In genomic region chr2:216003876-216004275, GRCh38 we compare ENCODE assay signal across 24 cellular contexts. TPM values are rescaled to one million over a fixed set of nuclear protein-coding genes. Genes with fewer than 3 reads are reported as not detected.
DNase-seq lines count a peak whose midpoint lies in the region; ATAC-seq and TF ChIP-seq lines count a peak whose summit lies in the region.
"Had no signal": no experiment of that assay in that cellular context is flagged by ENCODE, and none has a peak within 500 bp of the region (broad histone marks: within the 10 kb centered on the region; RNA-seq: fewer than 3 reads in every experiment).

No MANE protein-coding gene starts in this region.

- TF ChIP-seq RAD21 in liver (IDR thresholded peaks at IDR 0.05): no peak

- no peaks in the 10 kb centered on the region for H3K9me3 Mint-ChIP-seq in T-helper 1 cell treated with Interleukin-12 subunit alpha and Interleukin-12 subunit beta and Interleukin-4 antibody, amounts not matched to agents 30 μg/mL and 1 μg/mL, for 36 hours
- no peaks in the 10 kb centered on the region for H3K9me3 Mint-ChIP-seq in CD4-positive, CD25-positive, alpha-beta regulatory T cell
- H3K9me3 Mint-ChIP-seq in activated T-helper 1 cell treated with anti-CD3 and anti-CD28 coated beads, Interleukin-12 subunit alpha, Interleukin-12 subunit beta, Interleukin-2, Interleukin-4 antibody, amounts not matched to agents 30 ng/mL and 10 ng/mL and 1 ng/mL, durations not matched to agents 14 hours and 24 hours and 36 hours: no peaks in the 10 kb centered on the region
- H3K9me3 Mint-ChIP-seq: WTC11 had no signal

- no peak for TF ChIP-seq POLR2A in erythroblast (IDR thresholded peaks at IDR 0.05; ENCODE audit: low read length)

- no peaks in the 10 kb centered on the region for H3K27me3 Mint-ChIP-seq in T-helper 1 cell treated with Interleukin-12 subunit alpha and Interleukin-12 subunit beta and Interleukin-4 antibody, amounts not matched to agents 30 μg/mL and 1 μg/mL, for 36 hours (ENCODE audit: low read depth)
- no peaks in the 10 kb centered on the region for H3K27me3 Mint-ChIP-seq in CD4-positive, CD25-positive, alpha-beta regulatory T cell
- no peaks in the 10 kb centered on the region for H3K27me3 Mint-ChIP-seq in activated T-helper 1 cell treated with anti-CD3 and anti-CD28 coated beads, Interleukin-12 subunit alpha, Interleukin-12 subunit beta, Interleukin-2, Interleukin-4 antibody, amounts not matched to agents 30 ng/mL and 10 ng/mL and 1 ng/mL, durations not matched to agents 14 hours and 24 hours and 36 hours (ENCODE audit: insufficient read depth)

- intact Hi-C loops in activated T-helper 1 cell treated with anti-CD3 and anti-CD28 coated beads, Interleukin-12 subunit alpha, Interleukin-12 subunit beta, Interleukin-2, Interleukin-4 antibody, amounts not matched to agents 30 ng/mL and 10 ng/mL and 1 ng/mL, durations not matched to agents 14 hours and 24 hours and 36 hours (cut with micrococcal nuclease): loop anchor here (2.0 kb wide), 1 partner anchor 21 kb away; no protein-coding TSS in a partner anchor

- TF ChIP-seq CTCF in liver (IDR thresholded peaks at IDR 0.05; ENCODE audit: low read depth, low read length, missing input control): no peak

- H3K4me3 Mint-ChIP-seq in T-helper 1 cell treated with Interleukin-12 subunit alpha and Interleukin-12 subunit beta and Interleukin-4 antibody, amounts not matched to agents 30 μg/mL and 1 μg/mL, for 36 hours: peak overlapping the region; percentile 26
- H3K4me3 Mint-ChIP-seq in CD4-positive, CD25-positive, alpha-beta regulatory T cell: peak overlapping the region in 1 of 4 donors; percentile 15
- no peak overlapping the region for H3K4me3 Mint-ChIP-seq in activated T-helper 1 cell treated with anti-CD3 and anti-CD28 coated beads, Interleukin-12 subunit alpha, Interleukin-12 subunit beta, Interleukin-2, Interleukin-4 antibody, amounts not matched to agents 30 ng/mL and 10 ng/mL and 1 ng/mL, durations not matched to agents 14 hours and 24 hours and 36 hours
- H3K4me3 Mint-ChIP-seq: WTC11 had no signal

- peaks cover 4% of the 10 kb centered on the region for H3K36me3 Mint-ChIP-seq in T-helper 1 cell treated with Interleukin-12 subunit alpha and Interleukin-12 subunit beta and Interleukin-4 antibody, amounts not matched to agents 30 μg/mL and 1 μg/mL, for 36 hours (ENCODE audit: low read depth)
- peaks cover 14% of the 10 kb centered on the region for H3K36me3 Mint-ChIP-seq in CD4-positive, CD25-positive, alpha-beta regulatory T cell
- H3K36me3 Mint-ChIP-seq in activated T-helper 1 cell treated with anti-CD3 and anti-CD28 coated beads, Interleukin-12 subunit alpha, Interleukin-12 subunit beta, Interleukin-2, Interleukin-4 antibody, amounts not matched to agents 30 ng/mL and 10 ng/mL and 1 ng/mL, durations not matched to agents 14 hours and 24 hours and 36 hours (ENCODE audit: low read depth): no peaks in the 10 kb centered on the region
- H3K36me3 Mint-ChIP-seq: WTC11 had no signal

- no peaks in the 10 kb centered on the region for H3K9me3 ChIP-seq in CD4-positive, CD25-positive, alpha-beta regulatory T cell (ENCODE audit: control insufficient read depth in 2 of 2, low read length in 2 of 2)
- no peaks in the 10 kb centered on the region for H3K9me3 ChIP-seq in liver (ENCODE audit: control insufficient read depth in 4 of 4, low read length in 3 of 4)
- no peaks in the 10 kb centered on the region for H3K9me3 ChIP-seq in effector memory CD4-positive, alpha-beta T cell (ENCODE audit: control insufficient read depth, low read length)
- H3K9me3 ChIP-seq: sigmoid colon, SJCRH30 had no signal

- H3K27ac ChIP-seq in CD4-positive, CD25-positive, alpha-beta regulatory T cell (ENCODE audit: insufficient read depth, low read length, poor library complexity, severe bottlenecking): no peak overlapping the region
- H3K27ac ChIP-seq in liver (ENCODE audit: low read depth in 1 of 2, low read length in 2 of 2): no peak overlapping the region
- H3K27ac ChIP-seq in effector memory CD4-positive, alpha-beta T cell (ENCODE audit: insufficient read depth, low read length, poor library complexity, severe bottlenecking): no peak overlapping the region
- H3K27ac ChIP-seq: 22Rv1, sigmoid colon, SJCRH30 had no signal

- no peaks in the 10 kb centered on the region for H3K36me3 ChIP-seq in CD4-positive, CD25-positive, alpha-beta regulatory T cell (ENCODE audit: control insufficient read depth, insufficient read depth, low read length)
- H3K36me3 ChIP-seq in liver (ENCODE audit: control insufficient read depth in 4 of 4, insufficient read depth in 3 of 4, low read depth in 1 of 4, low read length in 3 of 4): peaks cover 0 to 19% (median 8%) of the 10 kb centered on the region in 4 donors
- no peaks in the 10 kb centered on the region for H3K36me3 ChIP-seq in effector memory CD4-positive, alpha-beta T cell (ENCODE audit: control insufficient read depth, insufficient read depth, low read length)
- H3K36me3 ChIP-seq: sigmoid colon, SJCRH30 had no signal

- H3K27ac Mint-ChIP-seq in T-helper 1 cell treated with Interleukin-12 subunit alpha and Interleukin-12 subunit beta and Interleukin-4 antibody, amounts not matched to agents 30 μg/mL and 1 μg/mL, for 36 hours: peak overlapping the region; percentile 58
- H3K27ac Mint-ChIP-seq in CD4-positive, CD25-positive, alpha-beta regulatory T cell: peak overlapping the region in 2 of 3 donors; percentile 26 to 72
- peak overlapping the region; percentile 73 for H3K27ac Mint-ChIP-seq in activated T-helper 1 cell treated with anti-CD3 and anti-CD28 coated beads, Interleukin-12 subunit alpha, Interleukin-12 subunit beta, Interleukin-2, Interleukin-4 antibody, amounts not matched to agents 30 ng/mL and 10 ng/mL and 1 ng/mL, durations not matched to agents 14 hours and 24 hours and 36 hours

- peaks cover 22% of the 10 kb centered on the region for H3K4me1 ChIP-seq in CD4-positive, CD25-positive, alpha-beta regulatory T cell (ENCODE audit: control insufficient read depth, insufficient read depth, low read length, poor library complexity, severe bottlenecking)
- H3K4me1 ChIP-seq in liver (ENCODE audit: control insufficient read depth in 4 of 4, insufficient read depth in 4 of 4, low read length in 3 of 4): peaks cover 0 to 22% (median 9%) of the 10 kb centered on the region in 4 donors
- H3K4me1 ChIP-seq in effector memory CD4-positive, alpha-beta T cell (ENCODE audit: control insufficient read depth, insufficient read depth, low read length, poor library complexity, severe bottlenecking): peaks cover 10% of the 10 kb centered on the region

- no peaks in the 10 kb centered on the region for H3K27me3 ChIP-seq in CD4-positive, CD25-positive, alpha-beta regulatory T cell (ENCODE audit: control insufficient read depth, insufficient read depth, low read length)
- no peaks in the 10 kb centered on the region for H3K27me3 ChIP-seq in liver (ENCODE audit: control insufficient read depth in 4 of 4, insufficient read depth in 4 of 4, low read length in 3 of 4)
- no peaks in the 10 kb centered on the region for H3K27me3 ChIP-seq in effector memory CD4-positive, alpha-beta T cell (replicated peaks; ENCODE audit: control insufficient read depth, insufficient read depth, low read length, poor library complexity, severe bottlenecking)
- H3K27me3 ChIP-seq: sigmoid colon, SJCRH30 had no signal

- no peak overlapping the region for H3K9ac ChIP-seq in liver (ENCODE audit: low read depth in 1 of 2, low read length in 2 of 2)

- WGBS in liver: 56% methylated on average over 1 of the region's 1 CpG

- no peak overlapping the region for H3K4me3 ChIP-seq in CD4-positive, CD25-positive, alpha-beta regulatory T cell (ENCODE audit: low read depth, low read length)
- H3K4me3 ChIP-seq in liver (ENCODE audit: low read depth in 1 of 3, low read length in 3 of 3): no peak overlapping the region
- H3K4me3 ChIP-seq in effector memory CD4-positive, alpha-beta T cell (ENCODE audit: insufficient read depth, low read depth, low read length, poor library complexity, severe bottlenecking): no peak overlapping the region
- H3K4me3 ChIP-seq: PC-9, sigmoid colon, SJCRH30 had no signal

- no peak for DNase-seq in T-helper 1 cell
- no peak for DNase-seq in CD4-positive, CD25-positive, alpha-beta regulatory T cell
- no peak for DNase-seq in activated T-helper 1 cell treated with anti-CD3 and anti-CD28 coated beads, Interleukin-12 subunit alpha, Interleukin-12 subunit beta, Interleukin-2, Interleukin-4 antibody, amounts not matched to agents 30 ng/mL and 10 ng/mL and 1 ng/mL, durations not matched to agents 14 hours and 24 hours and 36 hours (ENCODE audit: low spot score)
- no peak for DNase-seq in NCI-H526 treated with DMSO at 0.1 percent for 48 hours (lab: John Stamatoyannopoulos, UW)
- no peak for DNase-seq in erythroblast (lab: John Stamatoyannopoulos, UW)
- DNase-seq in effector memory CD4-positive, alpha-beta T cell: no peak
- DNase-seq: activated gamma-delta T cell treated with Interleukin-2 at 50 U/mL for 16 hours; aorta; central memory CD4-positive, alpha-beta T cell; COR-L47; HCEC 1CT; Karpas-422; mesendoderm; NCI-H1092; NCI-H2029; NCI-H226; NCI-H82; PC-9; sigmoid colon; SJCRH30 had no signal

- ATAC-seq in CD4-positive, CD25-positive, alpha-beta regulatory T cell (ENCODE audit: low read depth in 2 of 2): no peak
- ATAC-seq: WTC11 had no signal

- H3K4me1 Mint-ChIP-seq in T-helper 1 cell treated with Interleukin-12 subunit alpha and Interleukin-12 subunit beta and Interleukin-4 antibody, amounts not matched to agents 30 μg/mL and 1 μg/mL, for 36 hours (ENCODE audit: low read depth): peaks cover 30% of the 10 kb centered on the region
- peaks cover 23 to 44% (median 32%) of the 10 kb centered on the region in 4 donors for H3K4me1 Mint-ChIP-seq in CD4-positive, CD25-positive, alpha-beta regulatory T cell
- H3K4me1 Mint-ChIP-seq in activated T-helper 1 cell treated with anti-CD3 and anti-CD28 coated beads, Interleukin-12 subunit alpha, Interleukin-12 subunit beta, Interleukin-2, Interleukin-4 antibody, amounts not matched to agents 30 ng/mL and 10 ng/mL and 1 ng/mL, durations not matched to agents 14 hours and 24 hours and 36 hours (ENCODE audit: low read depth): peaks cover 45% of the 10 kb centered on the region

TF ChIP-seq in liver, 16 proteins besides CTCF, POLR2A, EP300 and RAD21:
- TF ChIP-seq RXRA (IDR thresholded peaks at IDR 0.05) (peak in 1 of 2 donors; percentile 25), FOXA1 (IDR thresholded peaks at IDR 0.05) (no peak), HNF4A (conservative IDR thresholded peaks at IDR 0.05) (peak; percentile 6 to 40)

RNA-seq across cellular contexts. Expression of gene MREG, which starts 9.5 kb away (rescaled TPM):
- total RNA-seq in CD4-positive, CD25-positive, alpha-beta regulatory T cell: 10.8 TPM
- polyA plus RNA-seq in CD4-positive, CD25-positive, alpha-beta regulatory T cell: 1 to 10 TPM in 3 of 4 donors, under 1 TPM in 1; 0.75 to 2.6 (median 2.0) TPM
- 9.2 and 10.1 TPM in 2 replicates for total RNA-seq in activated T-helper 1 cell treated with anti-CD3 and anti-CD28 coated beads, Interleukin-12 subunit alpha, Interleukin-12 subunit beta, Interleukin-2, Interleukin-4 antibody, amounts not matched to agents 30 ng/mL and 10 ng/mL and 1 ng/mL, durations not matched to agents 14 hours and 24 hours and 36 hours
- total RNA-seq in liver: 1 to 10 TPM; 2.4 to 3.0 TPM
- polyA plus RNA-seq in liver: 1 to 10 TPM in 1 of 2 donors, under 1 TPM in 1; 0.87 to 3.1 TPM
